In genomic region chr5:172630082-172630481, GRCh38 we compare ENCODE assay signal across 24 cellular contexts. TPM values are rescaled to one million over a fixed set of nuclear protein-coding genes. Genes with fewer than 3 reads are reported as not detected.
"Had no signal": no experiment of that assay in that cellular context is flagged by ENCODE, and none has a peak within 500 bp of the region (broad histone marks: within the 10 kb centered on the region; RNA-seq: fewer than 3 reads in every experiment).

No MANE protein-coding gene starts in this region.

- ATAC-seq: activated T-helper 17 cell treated with anti-CD3 and anti-CD28 coated beads, Interleukin-2, amount 50 U/mL, for 72 hours; K562; Panc1; Right ventricle myocardium inferior; T-cell had no signal

- H3K4me1 ChIP-seq: breast epithelium had no signal

- H3K36me3 Mint-ChIP-seq: activated naive CD4-positive, alpha-beta T cell treated with anti-CD3 and anti-CD28 coated beads, Interleukin-2, amount 50 U/mL, for 24 hours; T-cell had no signal

- H3K27me3 ChIP-seq: breast epithelium had no signal

- H3K27ac Mint-ChIP-seq: activated CD4-positive, alpha-beta memory T cell treated with anti-CD3 and anti-CD28 coated beads, Interleukin-2, amount 10 ng/mL, durations not matched to agents 7 days and 5 days; activated CD4-positive, alpha-beta T cell treated with anti-CD3 and anti-CD28 coated beads, Interleukin-2, amount 10 ng/mL, durations not matched to agents 7 days and 5 days; activated naive CD4-positive, alpha-beta T cell treated with anti-CD3 and anti-CD28 coated beads, Interleukin-2, amount 50 U/mL, for 24 hours; activated T-helper 17 cell treated with anti-CD3 and anti-CD28 coated beads, Interleukin-2, amount 50 U/mL, for 72 hours; T-cell had no signal

- H3K9me3 ChIP-seq: breast epithelium had no signal

- H3K4me1 Mint-ChIP-seq: activated CD4-positive, alpha-beta memory T cell treated with anti-CD3 and anti-CD28 coated beads, Interleukin-2, amount 10 ng/mL, durations not matched to agents 7 days and 5 days; activated CD4-positive, alpha-beta T cell treated with anti-CD3 and anti-CD28 coated beads, Interleukin-2, amount 10 ng/mL, durations not matched to agents 7 days and 5 days; activated naive CD4-positive, alpha-beta T cell treated with anti-CD3 and anti-CD28 coated beads, Interleukin-2, amount 50 U/mL, for 24 hours; activated T-helper 17 cell treated with anti-CD3 and anti-CD28 coated beads, Interleukin-2, amount 50 U/mL, for 72 hours; T-cell had no signal

- H3K36me3 ChIP-seq: breast epithelium had no signal

- H3K27ac ChIP-seq: breast epithelium, SK-N-MC had no signal

- H3K4me3 ChIP-seq: breast epithelium, K562, SK-N-MC had no signal

- H3K27me3 Mint-ChIP-seq: activated naive CD4-positive, alpha-beta T cell treated with anti-CD3 and anti-CD28 coated beads, Interleukin-2, amount 50 U/mL, for 24 hours had no signal

- H3K4me3 Mint-ChIP-seq: activated CD4-positive, alpha-beta memory T cell treated with anti-CD3 and anti-CD28 coated beads, Interleukin-2, amount 10 ng/mL, durations not matched to agents 7 days and 5 days; activated CD4-positive, alpha-beta T cell treated with anti-CD3 and anti-CD28 coated beads, Interleukin-2, amount 10 ng/mL, durations not matched to agents 7 days and 5 days; activated naive CD4-positive, alpha-beta T cell treated with anti-CD3 and anti-CD28 coated beads, Interleukin-2, amount 50 U/mL, for 24 hours; activated T-helper 17 cell treated with anti-CD3 and anti-CD28 coated beads, Interleukin-2, amount 50 U/mL, for 72 hours; T-cell had no signal

- DNase-seq: activated CD4-positive, alpha-beta memory T cell treated with anti-CD3 and anti-CD28 coated beads, Interleukin-2, amount 10 ng/mL, durations not matched to agents 7 days and 5 days; activated CD4-positive, alpha-beta T cell treated with anti-CD3 and anti-CD28 coated beads, Interleukin-2, amount 10 ng/mL, durations not matched to agents 7 days and 5 days; activated CD4-positive, CD25-positive, alpha-beta regulatory T cell; activated T-cell treated with anti-CD3 and anti-CD28 coated beads for 4 hours; activated T-cell treated with anti-CD3 and anti-CD28 coated beads, Interleukin-2, amount 50 U/mL, for 48 hours; caudate nucleus; Karpas-422; MM.1S; NCI-H146; NCI-H1930; NCI-H69; NK-92 treated with Interleukin-12 subunit alpha and Interleukin-12 subunit beta, amount 100 ng/mL, for 24 hours; OCI-M1; RPMI8226; T-cell; T-helper 2 cell; T1000 had no signal

- H3K9me3 Mint-ChIP-seq: activated CD4-positive, alpha-beta memory T cell treated with anti-CD3 and anti-CD28 coated beads, Interleukin-2, amount 10 ng/mL, durations not matched to agents 7 days and 5 days; activated CD4-positive, alpha-beta T cell treated with anti-CD3 and anti-CD28 coated beads, Interleukin-2, amount 10 ng/mL, durations not matched to agents 7 days and 5 days; activated naive CD4-positive, alpha-beta T cell treated with anti-CD3 and anti-CD28 coated beads, Interleukin-2, amount 50 U/mL, for 24 hours; activated T-helper 17 cell treated with anti-CD3 and anti-CD28 coated beads, Interleukin-2, amount 50 U/mL, for 72 hours; T-cell had no signal

RNA-seq across cellular contexts. Expression of gene NEURL1B, which starts 11.0 kb away (rescaled TPM):
- polyA plus RNA-seq: K562 had no signal
